Comparison of ENCODE assay signal across 11 cellular contexts in genomic region chr18:2857491-2858063, GRCh38. TPM values are rescaled to one million over a fixed set of nuclear protein-coding genes. Genes with fewer than 3 reads are reported as not detected.
DNase-seq lines count a peak whose midpoint lies in the region; ATAC-seq and TF ChIP-seq lines count a peak whose summit lies in the region.
"Had no signal": no experiment of that assay in that cellular context is flagged by ENCODE, and none has a peak within 500 bp of the region (broad histone marks: within the 10 kb centered on the region; RNA-seq: fewer than 3 reads in every experiment).

No MANE protein-coding gene starts in this region.

- 26 to 39% (median 31%) methylated on average over 17 of the region's 17 CpGs for WGBS in heart left ventricle, 4 donors

- H3K4me3 ChIP-seq in heart left ventricle (peak overlapping the region in 6 of 12 donors; percentile 2 to 18 (median 12)), parathyroid adenoma (ENCODE audit: low read depth, low read length) (peak overlapping the region; percentile 6)

- H3K27me3 Mint-ChIP-seq in WTC11 (ENCODE audit: low read depth) (no peaks in the 10 kb centered on the region; the same call in none of the 2 replicates), Calu3 (ENCODE audit: unreplicated experiment) (peaks cover 68% of the 10 kb centered on the region)

- CTCF ChIA-PET in WTC11 (lab: Charles Lee) (no interaction called here), Calu3 (lab: Charles Lee) (no interaction called here)

- H3K27ac ChIP-seq in heart left ventricle (peak overlapping the region; percentile 15 to 86 (median 75)), parathyroid adenoma (peak overlapping the region; percentile 99)
- H3K27ac ChIP-seq: VCaP had no signal

- H3K9me3 Mint-ChIP-seq in WTC11 (peaks cover 14% of the 10 kb centered on the region), Calu3 (ENCODE audit: low read depth, unreplicated experiment) (no peaks in the 10 kb centered on the region)
- H3K9me3 Mint-ChIP-seq: CD4-positive, alpha-beta T cell had no signal

- TF ChIP-seq CTCF in AG09319 (IDR thresholded peaks at IDR 0.05; ENCODE audit: low read depth, low read length) (no peak), WTC11 (IDR thresholded peaks at IDR 0.05) (no peak), heart left ventricle (IDR thresholded peaks at IDR 0.05) (no peak), parathyroid adenoma (IDR thresholded peaks at IDR 0.05) (no peak), Calu3 (IDR thresholded peaks at IDR 0.05; ENCODE audit: unreplicated experiment) (no peak)

- BruUV-seq in Calu3 (replicated peaks; lab: Mats Ljungman, UMichigan), result no TSS peak

- peaks cover 0 to 46% (median 15%) of the 10 kb centered on the region in 12 donors for H3K4me1 ChIP-seq in heart left ventricle
- H3K4me1 ChIP-seq in parathyroid adenoma, result peaks cover 51% of the 10 kb centered on the region

- no peak overlapping the region for H3K9ac ChIP-seq in parathyroid adenoma

- DNase-seq in AG09319 (ENCODE audit: extremely low read depth, low read depth) (peak; percentile 96), WTC11 (ENCODE audit: low spot score) (no peak), heart left ventricle (peak; percentile 71 to 87 (median 83)), DMS 273 treated with DMSO at 0.1 percent for 48 hours (lab: John Stamatoyannopoulos, UW) (no peak), Calu3 (no peak)
- DNase-seq in stimulated activated naive CD4-positive, alpha-beta T cell treated with Interleukin-2 at 50 U/mL for 16 hours (lab: John Stamatoyannopoulos, UW), result no peak
- DNase-seq: activated gamma-delta T cell treated with Interleukin-2 at 50 U/mL for 16 hours; CD4-positive, alpha-beta T cell had no signal

- H3K27ac Mint-ChIP-seq in WTC11, result no peak overlapping the region
- no peak overlapping the region for H3K27ac Mint-ChIP-seq in Calu3 (ENCODE audit: unreplicated experiment)
- H3K27ac Mint-ChIP-seq: CD4-positive, alpha-beta T cell had no signal

- H3K36me3 ChIP-seq in heart left ventricle (peaks cover 0 to 23% (median 0%) of the 10 kb centered on the region in 9 donors), parathyroid adenoma (ENCODE audit: control insufficient read depth, insufficient read depth, low read length) (no peaks in the 10 kb centered on the region)

- peak in 1 of 2 donors; percentile 12 for TF ChIP-seq POLR2A in heart left ventricle (IDR thresholded peaks at IDR 0.05)

- H3K79me2 ChIP-seq in parathyroid adenoma, result peaks cover 60% of the 10 kb centered on the region

- POLR2A ChIA-PET in WTC11 (lab: Charles Lee), result no interaction called here

- ATAC-seq in WTC11, result peak; percentile 36; the same call in 1 of the 2 replicates
- ATAC-seq in heart left ventricle, result peak; percentile 75 to 96 (median 91)
- no peak for ATAC-seq in HG03354 (IDR thresholded peaks at IDR 0.05; ENCODE audit: poor library complexity, severe bottlenecking, unreplicated experiment)

- no peaks in the 10 kb centered on the region for H3K27me3 ChIP-seq in heart left ventricle
- H3K27me3 ChIP-seq in parathyroid adenoma (ENCODE audit: control insufficient read depth, insufficient read depth, low read length), result no peaks in the 10 kb centered on the region

- H3K9me3 ChIP-seq in heart left ventricle (peaks cover 0 to 14% (median 0%) of the 10 kb centered on the region in 12 donors), parathyroid adenoma (ENCODE audit: control insufficient read depth, low read length) (no peaks in the 10 kb centered on the region)

- H3K36me3 Mint-ChIP-seq in WTC11 (no peaks in the 10 kb centered on the region; the same call in 1 of the 2 replicates), Calu3 (ENCODE audit: insufficient read depth, unreplicated experiment) (no peaks in the 10 kb centered on the region)

- H3K4me3 Mint-ChIP-seq in WTC11 (no peak overlapping the region), Calu3 (ENCODE audit: low read depth, unreplicated experiment) (no peak overlapping the region)
- H3K4me3 Mint-ChIP-seq: CD4-positive, alpha-beta T cell had no signal

- peaks cover 10% of the 10 kb centered on the region for H3K4me1 Mint-ChIP-seq in WTC11
- no peaks in the 10 kb centered on the region for H3K4me1 Mint-ChIP-seq in Calu3 (ENCODE audit: low read depth, unreplicated experiment)

- no peak overlapping the region for H2AFZ ChIP-seq in parathyroid adenoma

- H3K4me2 ChIP-seq in parathyroid adenoma (ENCODE audit: low read length), result peak overlapping the region; percentile 11

- intact Hi-C loops in heart left ventricle (cut with DNase I), result loop anchor here in 2 of 10 donors (2.0 to 5.0 kb wide), 2 partner anchors 37 to 45 kb away; no protein-coding TSS in a partner anchor
- intact Hi-C loops in Calu3 (cut with micrococcal nuclease; ENCODE audit: unreplicated experiment), result no loop called here

TF ChIP-seq in WTC11, 78 proteins besides CTCF, POLR2A, EP300 and RAD21 (continues in another document):
- TF ChIP-seq TEAD1 (CRISPR knock-in tag; IDR thresholded peaks at IDR 0.05) (no peak), GTF2I (CRISPR knock-in tag; conservative IDR thresholded peaks at IDR 0.05) (no peak), ATF2 (CRISPR knock-in tag; IDR thresholded peaks at IDR 0.05; ENCODE audit: borderline replicate concordance, low read depth) (no peak), CDX4 (CRISPR knock-in tag; IDR thresholded peaks at IDR 0.05; ENCODE audit: borderline replicate concordance) (no peak), ZNF396 (CRISPR knock-in tag; IDR thresholded peaks at IDR 0.05; ENCODE audit: borderline replicate concordance) (no peak), NFYB (CRISPR knock-in tag; conservative IDR thresholded peaks at IDR 0.05; ENCODE audit: low read depth) (no peak), SMAD3 (CRISPR knock-in tag; IDR thresholded peaks at IDR 0.05; ENCODE audit: borderline replicate concordance) (no peak), STAT6 (CRISPR knock-in tag; conservative IDR thresholded peaks at IDR 0.05; ENCODE audit: low read depth) (no peak), ZBTB43 (CRISPR knock-in tag; IDR thresholded peaks at IDR 0.05) (no peak), GABPB1 (CRISPR knock-in tag; IDR thresholded peaks at IDR 0.05) (no peak), SOX15 (CRISPR knock-in tag; IDR thresholded peaks at IDR 0.05) (no peak), ZNF121 (CRISPR knock-in tag; IDR thresholded peaks at IDR 0.05) (no peak), ZNF317 (CRISPR knock-in tag; IDR thresholded peaks at IDR 0.05; ENCODE audit: borderline replicate concordance, low read depth) (no peak)

RNA-seq across cellular contexts. Expression of gene EMILIN2, which starts 10.8 kb away (rescaled TPM):
- total RNA-seq in WTC11 (2021) (11.7 to 13.0 TPM (median 11.8 TPM) in 3 replicates), heart left ventricle (10 to 100 TPM; 17.8 to 71.3 (median 22.6) TPM), Calu3 (2022) (8.0 and 10.3 TPM in 2 replicates)
- 10 to 100 TPM; 14.4 to 38.2 TPM for polyA plus RNA-seq in heart left ventricle

Comparison
In these comparisons a context has a peak if more than half of its experiments do, and no peak if none do; other contexts are left out.
1. DNase-seq: peak in AG09319 (single experiment) and heart left ventricle (5 of 5); none in WTC11 (single experiment), DMS 273 treated with DMSO at 0.1 percent for 48 hours (single experiment), Calu3 (single experiment) and stimulated activated naive CD4-positive, alpha-beta T cell treated with Interleukin-2 at 50 U/mL for 16 hours (single experiment).